Comparison of ENCODE assay signal across 11 cellular contexts in genomic region chr1:148459694-148460093, GRCh38. TPM values are rescaled to one million over a fixed set of nuclear protein-coding genes. Genes with fewer than 3 reads are reported as not detected.
DNase-seq lines count a peak whose midpoint lies in the region; ATAC-seq and TF ChIP-seq lines count a peak whose summit lies in the region.
"Not testable (repeated sequence)": the region's sequence is repeated elsewhere in the genome, so short reads cannot be mapped to it uniquely, and the experiment has no call there.
"Had no signal": no experiment of that assay in that cellular context is flagged by ENCODE, and none has a peak within 500 bp of the region (broad histone marks: within the 10 kb centered on the region; RNA-seq: fewer than 3 reads in every experiment).

No MANE protein-coding gene starts in this region.

- not testable (repeated sequence) for TF ChIP-seq EP300 in tibial nerve (IDR thresholded peaks at IDR 0.05)

- intact Hi-C loops in ascending aorta (cut with DNase I): not testable (repeated sequence)

- peak overlapping the region; percentile 59 for H3K4me3 Mint-ChIP-seq in osteocyte (ENCODE audit: unreplicated experiment)

- not testable (repeated sequence) for TF ChIP-seq CTCF in DND-41 (IDR thresholded peaks at IDR 0.05; ENCODE audit: borderline replicate concordance, extremely low read depth, low read length, poor library complexity, severe bottlenecking); LNCaP clone FGC (IDR thresholded peaks at IDR 0.05; ENCODE audit: control insufficient read depth, extremely low read depth, insufficient read depth); WERI-Rb-1 (IDR thresholded peaks at IDR 0.05; ENCODE audit: low read depth, low read length); ascending aorta (IDR thresholded peaks at IDR 0.05); kidney epithelial cell (IDR thresholded peaks at IDR 0.05; ENCODE audit: insufficient read depth, low read length, poor library complexity, severe bottlenecking); osteocyte (IDR thresholded peaks at IDR 0.05); tibial nerve (IDR thresholded peaks at IDR 0.05)

- WGBS in tibial nerve, 2 donors: 1% methylated on average over 11 to 12 of the region's 28 CpGs

- TF ChIP-seq POLR2A in tibial nerve (IDR thresholded peaks at IDR 0.05): not testable (repeated sequence)

- ATAC-seq in DND-41 (ENCODE audit: insufficient read depth, low read depth): not testable (repeated sequence)

- not testable (repeated sequence) for H3K36me3 Mint-ChIP-seq in osteocyte (ENCODE audit: unreplicated experiment)

- not testable (repeated sequence) for H4K20me1 ChIP-seq in DND-41 (ENCODE audit: insufficient read depth, low read length)

- H3K36me3 ChIP-seq in DND-41 (ENCODE audit: insufficient read depth, low read length); WERI-Rb-1; ascending aorta; kidney epithelial cell (ENCODE audit: control insufficient read depth, insufficient read depth, low read length); tibial nerve: not testable (repeated sequence)

- not testable (repeated sequence) for H3K79me2 ChIP-seq in DND-41 (ENCODE audit: insufficient read depth, low read length)

- not testable (repeated sequence) for H2AFZ ChIP-seq in DND-41 (ENCODE audit: low read depth, low read length)

- H3K9me3 Mint-ChIP-seq in osteocyte (ENCODE audit: unreplicated experiment): not testable (repeated sequence)

- H3K27me3 Mint-ChIP-seq in osteocyte (ENCODE audit: unreplicated experiment): not testable (repeated sequence)

- not testable (repeated sequence) for DNase-seq in DND-41; LNCaP clone FGC (ENCODE audit: low read depth); WERI-Rb-1; ascending aorta (ENCODE audit: low spot score in 2 of 2); epithelial cell of prostate (ENCODE audit: low read depth, low spot score); kidney epithelial cell (ENCODE audit: low read depth); osteocyte (ENCODE audit: extremely low spot score, unreplicated experiment); tibial nerve (ENCODE audit: low spot score in 2 of 2)

- H3K27me3 ChIP-seq in DND-41 (ENCODE audit: insufficient read depth, low read length, poor library complexity); WERI-Rb-1 (ENCODE audit: insufficient read depth, low read depth, severe bottlenecking); ascending aorta; kidney epithelial cell (ENCODE audit: control insufficient read depth, insufficient read depth, low read length); tibial nerve: not testable (repeated sequence)

- H3K4me1 Mint-ChIP-seq in osteocyte (ENCODE audit: unreplicated experiment): not testable (repeated sequence)

- not testable (repeated sequence) for H3K9me3 ChIP-seq in DND-41 (ENCODE audit: insufficient read depth, low read length, severe bottlenecking); WERI-Rb-1 (ENCODE audit: severe bottlenecking); ascending aorta; tibial nerve

- H3K4me3 ChIP-seq in DND-41 (ENCODE audit: low read depth in 1 of 2, low read length in 2 of 2) (peak overlapping the region in 1 of 2 experiments; percentile 56; a peak in 1 of 4 replicates), LNCaP clone FGC (ENCODE audit: low read depth, low read length) (peak overlapping the region; percentile 56), WERI-Rb-1 (ENCODE audit: low read depth, low read length) (peak overlapping the region; percentile 55), ascending aorta (peak overlapping the region; percentile 80 to 90), kidney epithelial cell (ENCODE audit: low read depth, low read length) (peak overlapping the region; percentile 72), tibial nerve (peak overlapping the region; percentile 50 to 74 (median 62))

- H3K4me1 ChIP-seq in DND-41 (ENCODE audit: insufficient read depth, low read length); ascending aorta; tibial nerve: not testable (repeated sequence)

- H3K4me2 ChIP-seq in DND-41 (ENCODE audit: insufficient read depth, low read length): peak overlapping the region; percentile 65; the same call in 1 of the 2 replicates

- not testable (repeated sequence) for H3K27ac ChIP-seq in DND-41 (ENCODE audit: low read length); WERI-Rb-1
- H3K27ac ChIP-seq in ascending aorta (peak overlapping the region in 1 of 2 donors; percentile 85), epithelial cell of prostate (peak overlapping the region; percentile 72), tibial nerve (peak overlapping the region in 1 of 4 donors; percentile 88)

- H3K9ac ChIP-seq in DND-41 (ENCODE audit: low read depth, low read length): not testable (repeated sequence)

- not testable (repeated sequence) for H3K27ac Mint-ChIP-seq in osteocyte (ENCODE audit: unreplicated experiment)

RNA-seq across cellular contexts. Expression of gene PPIAL4G, which starts 23.4 kb away (rescaled TPM):
- total RNA-seq in ascending aorta (not detected), kidney epithelial cell (not detected in 2 replicates), osteocyte (not detected in 2 replicates), tibial nerve (not detected)
- total RNA-seq: G401, HT1080, left ventricle myocardium superior had no signal
